37 cellular contexts compared by ENCODE assay signal in genomic region chrX:40030205-40030604, GRCh38.
"Had no signal": no experiment of that assay in that cellular context is flagged by ENCODE, and none has a peak within 500 bp of the region (broad histone marks: within the 10 kb centered on the region; RNA-seq: fewer than 3 reads in every experiment).

No MANE protein-coding gene starts in this region.

- DNase-seq: activated B cell treated with CpG ODN at 0.5 μM for 24 hours; activated CD4-positive, alpha-beta memory T cell treated with anti-CD3 and anti-CD28 coated beads for 36 hours; activated CD4-positive, alpha-beta T cell treated with anti-CD3 and anti-CD28 coated beads for 4 hours; activated CD4-positive, alpha-beta T cell treated with anti-CD3 and anti-CD28 coated beads, Interleukin-2, amount 10 ng/mL, durations not matched to agents 24 days and 14 days; activated CD4-positive, alpha-beta T cell treated with anti-CD3 and anti-CD28 coated beads, Interleukin-2, amount 50 U/mL, for 1 hour; activated CD4-positive, alpha-beta T cell treated with anti-CD3 and anti-CD28 coated beads, Interleukin-2, amount 50 U/mL, for 4 hours; activated CD4-positive, CD25-positive, alpha-beta regulatory T cell treated with anti-CD3 and anti-CD28 coated beads, Interleukin-2, amount 50 U/mL, for 72 hours; activated CD8-positive, alpha-beta memory T cell treated with anti-CD3 and anti-CD28 coated beads, Interleukin-2, amount 50 U/mL, for 4 hours; activated CD8-positive, alpha-beta T cell treated with anti-CD3 and anti-CD28 coated beads for 36 hours; activated effector memory CD4-positive, alpha-beta T cell treated with anti-CD3 and anti-CD28 coated beads, Interleukin-2, amount 50 U/mL, for 16 hours; activated gamma-delta T cell treated with Interleukin-2 at 50 U/mL for 16 hours; activated naive CD4-positive, alpha-beta T cell; activated naive CD4-positive, alpha-beta T cell treated with anti-CD3 and anti-CD28 coated beads for 36 hours; activated naive CD4-positive, alpha-beta T cell treated with anti-CD3 and anti-CD28 coated beads, Interleukin-2, amount 50 U/mL, for 16 hours; activated naive CD8-positive, alpha-beta T cell treated with anti-CD3 and anti-CD28 coated beads, Interleukin-2, amount 10 ng/mL, durations not matched to agents 7 days and 5 days; activated naive CD8-positive, alpha-beta T cell treated with anti-CD3 and anti-CD28 coated beads, Interleukin-2, amount 50 U/mL, for 24 hours; activated T-cell treated with anti-CD3 and anti-CD28 coated beads for 4 hours; activated T-cell treated with anti-CD3 and anti-CD28 coated beads, Interleukin-2, amount 50 U/mL, for 1 hour; activated T-cell treated with anti-CD3 and anti-CD28 coated beads, Interleukin-2, amount 50 U/mL, for 4 hours; activated T-cell treated with anti-CD3 and anti-CD28 coated beads, Interleukin-2, amount 50 U/mL, for 72 hours; amygdala; anterior cingulate cortex; body of pancreas; brain microvascular endothelial cell; central memory CD4-positive, alpha-beta T cell; T-helper 1 cell; T-helper 2 cell; T-helper 9 cell had no signal

- H3K27ac Mint-ChIP-seq: activated B cell treated with CpG ODN at 0.5 μM for 24 hours; activated CD4-positive, alpha-beta memory T cell treated with anti-CD3 and anti-CD28 coated beads for 36 hours; activated CD4-positive, alpha-beta T cell treated with anti-CD3 and anti-CD28 coated beads, Interleukin-2, amount 10 ng/mL, durations not matched to agents 24 days and 14 days; activated CD8-positive, alpha-beta T cell treated with anti-CD3 and anti-CD28 coated beads for 36 hours; activated naive CD4-positive, alpha-beta T cell treated with anti-CD3 and anti-CD28 coated beads for 36 hours; activated naive CD4-positive, alpha-beta T cell treated with anti-CD3 and anti-CD28 coated beads, Interleukin-2, amount 50 U/mL, for 72 hours; activated naive CD8-positive, alpha-beta T cell treated with anti-CD3 and anti-CD28 coated beads, Interleukin-2, amount 10 ng/mL, durations not matched to agents 7 days and 5 days; activated naive CD8-positive, alpha-beta T cell treated with anti-CD3 and anti-CD28 coated beads, Interleukin-2, amount 50 U/mL, for 24 hours; activated T-cell treated with anti-CD3 and anti-CD28 coated beads, Interleukin-2, amount 50 U/mL, for 72 hours; activated T-helper 1 cell treated with anti-CD3 and anti-CD28 coated beads, Interleukin-12 subunit alpha, Interleukin-12 subunit beta, Interleukin-2, Interleukin-4 antibody, amounts not matched to agents 30 ng/mL and 10 ng/mL and 1 ng/mL, durations not matched to agents 14 hours and 24 hours and 36 hours; activated T-helper 17 cell treated with anti-CD3 and anti-CD28 coated beads, Interleukin-2, amount 50 U/mL, for 72 hours; T-helper 1 cell treated with Interleukin-12 subunit alpha and Interleukin-12 subunit beta and Interleukin-4 antibody, amounts not matched to agents 30 μg/mL and 1 μg/mL, for 36 hours; T-helper 2 cell treated with Interferon-gamma antibody and Interleukin-4, amounts not matched to agents 5 μg/mL and 100 μg/mL, for 36 hours had no signal

- H3K4me1 Mint-ChIP-seq: activated B cell treated with CpG ODN at 0.5 μM for 24 hours; activated T-helper 17 cell treated with anti-CD3 and anti-CD28 coated beads, Interleukin-2, amount 50 U/mL, for 72 hours had no signal

- H3K27me3 Mint-ChIP-seq: activated B cell treated with CpG ODN at 0.5 μM for 24 hours; activated CD4-positive, alpha-beta memory T cell treated with anti-CD3 and anti-CD28 coated beads for 36 hours; activated CD8-positive, alpha-beta T cell treated with anti-CD3 and anti-CD28 coated beads for 36 hours; activated naive CD8-positive, alpha-beta T cell treated with anti-CD3 and anti-CD28 coated beads, Interleukin-2, amount 50 U/mL, for 24 hours; activated T-helper 17 cell treated with anti-CD3 and anti-CD28 coated beads, Interleukin-2, amount 50 U/mL, for 72 hours had no signal

- H3K36me3 ChIP-seq: ascending aorta, brain microvascular endothelial cell, breast epithelium had no signal

- H3K4me1 ChIP-seq: ascending aorta, body of pancreas, breast epithelium had no signal

- H3K4me3 Mint-ChIP-seq: activated B cell treated with CpG ODN at 0.5 μM for 24 hours; activated CD4-positive, alpha-beta memory T cell treated with anti-CD3 and anti-CD28 coated beads for 36 hours; activated CD4-positive, alpha-beta T cell treated with anti-CD3 and anti-CD28 coated beads, Interleukin-2, amount 10 ng/mL, durations not matched to agents 24 days and 14 days; activated CD8-positive, alpha-beta T cell treated with anti-CD3 and anti-CD28 coated beads for 36 hours; activated naive CD4-positive, alpha-beta T cell treated with anti-CD3 and anti-CD28 coated beads for 36 hours; activated naive CD8-positive, alpha-beta T cell treated with anti-CD3 and anti-CD28 coated beads, Interleukin-2, amount 10 ng/mL, durations not matched to agents 7 days and 5 days; activated naive CD8-positive, alpha-beta T cell treated with anti-CD3 and anti-CD28 coated beads, Interleukin-2, amount 50 U/mL, for 24 hours; activated T-cell treated with anti-CD3 and anti-CD28 coated beads, Interleukin-2, amount 50 U/mL, for 4 hours; activated T-cell treated with anti-CD3 and anti-CD28 coated beads, Interleukin-2, amount 50 U/mL, for 72 hours; activated T-helper 1 cell treated with anti-CD3 and anti-CD28 coated beads, Interleukin-12 subunit alpha, Interleukin-12 subunit beta, Interleukin-2, Interleukin-4 antibody, amounts not matched to agents 30 ng/mL and 10 ng/mL and 1 ng/mL, durations not matched to agents 14 hours and 24 hours and 36 hours; activated T-helper 17 cell treated with anti-CD3 and anti-CD28 coated beads, Interleukin-2, amount 50 U/mL, for 72 hours; T-helper 1 cell treated with Interleukin-12 subunit alpha and Interleukin-12 subunit beta and Interleukin-4 antibody, amounts not matched to agents 30 μg/mL and 1 μg/mL, for 36 hours; T-helper 2 cell treated with Interferon-gamma antibody and Interleukin-4, amounts not matched to agents 5 μg/mL and 100 μg/mL, for 36 hours had no signal

- H3K27me3 ChIP-seq: ascending aorta, body of pancreas, brain microvascular endothelial cell had no signal

- H3K36me3 Mint-ChIP-seq: activated CD4-positive, alpha-beta memory T cell treated with anti-CD3 and anti-CD28 coated beads for 36 hours; activated naive CD4-positive, alpha-beta T cell treated with anti-CD3 and anti-CD28 coated beads, Interleukin-2, amount 50 U/mL, for 72 hours; activated naive CD8-positive, alpha-beta T cell treated with anti-CD3 and anti-CD28 coated beads, Interleukin-2, amount 10 ng/mL, durations not matched to agents 7 days and 5 days had no signal

- H3K9me3 Mint-ChIP-seq: activated B cell treated with CpG ODN at 0.5 μM for 24 hours; activated CD4-positive, alpha-beta memory T cell treated with anti-CD3 and anti-CD28 coated beads for 36 hours; activated CD4-positive, alpha-beta T cell treated with anti-CD3 and anti-CD28 coated beads, Interleukin-2, amount 10 ng/mL, durations not matched to agents 24 days and 14 days; activated CD8-positive, alpha-beta T cell treated with anti-CD3 and anti-CD28 coated beads for 36 hours; activated naive CD4-positive, alpha-beta T cell treated with anti-CD3 and anti-CD28 coated beads for 36 hours; activated naive CD4-positive, alpha-beta T cell treated with anti-CD3 and anti-CD28 coated beads, Interleukin-2, amount 50 U/mL, for 72 hours; activated naive CD8-positive, alpha-beta T cell treated with anti-CD3 and anti-CD28 coated beads, Interleukin-2, amount 10 ng/mL, durations not matched to agents 7 days and 5 days; activated naive CD8-positive, alpha-beta T cell treated with anti-CD3 and anti-CD28 coated beads, Interleukin-2, amount 50 U/mL, for 24 hours; activated T-cell treated with anti-CD3 and anti-CD28 coated beads, Interleukin-2, amount 50 U/mL, for 4 hours; activated T-helper 1 cell treated with anti-CD3 and anti-CD28 coated beads, Interleukin-12 subunit alpha, Interleukin-12 subunit beta, Interleukin-2, Interleukin-4 antibody, amounts not matched to agents 30 ng/mL and 10 ng/mL and 1 ng/mL, durations not matched to agents 14 hours and 24 hours and 36 hours; activated T-helper 17 cell treated with anti-CD3 and anti-CD28 coated beads, Interleukin-2, amount 50 U/mL, for 72 hours; T-helper 1 cell treated with Interleukin-12 subunit alpha and Interleukin-12 subunit beta and Interleukin-4 antibody, amounts not matched to agents 30 μg/mL and 1 μg/mL, for 36 hours; T-helper 2 cell treated with Interferon-gamma antibody and Interleukin-4, amounts not matched to agents 5 μg/mL and 100 μg/mL, for 36 hours had no signal

- H3K27ac ChIP-seq: ascending aorta, body of pancreas, brain microvascular endothelial cell, breast epithelium, VCaP had no signal

- H3K9me3 ChIP-seq: ascending aorta, body of pancreas, breast epithelium had no signal

- FAIRE-seq: TTC549 had no signal

- H3K4me3 ChIP-seq: ascending aorta, body of pancreas, breast epithelium had no signal
